ENCODE assay signal across 12 cellular contexts in genomic region chr3:27279153-27279552, GRCh38.
A peak's percentile ranks its signal among the peaks of the same experiment; 100 is the strongest.
DNase-seq lines count a peak whose midpoint lies in the region; ATAC-seq and TF ChIP-seq lines count a peak whose summit lies in the region.
"Had no signal": no experiment of that assay in that cellular context is flagged by ENCODE, and none has a peak within 500 bp of the region (broad histone marks: within the 10 kb centered on the region; RNA-seq: fewer than 3 reads in every experiment).

No MANE protein-coding gene starts in this region.

- in situ Hi-C loops in GM13977 (cut with MboI; ENCODE audit: low pct_unique_long_range_greater_than_20kb, low sequenced_read_pairs, unreplicated experiment), result no loop called here

- CTCF ChIA-PET in PC-3 (lab: Charles Lee), result no interaction called here

- no peak overlapping the region for H3K4me2 ChIP-seq in PC-3 (ENCODE audit: low read length)

- H3K27me3 ChIP-seq in PC-3 (ENCODE audit: low read length), result no peaks in the 10 kb centered on the region

- no peaks in the 10 kb centered on the region for H3K36me3 Mint-ChIP-seq in progenitor cell of endocrine pancreas (ENCODE audit: insufficient read depth)

- BruUV-seq in PC-3 (replicated peaks; lab: Mats Ljungman, UMichigan), result no TSS peak

- no peaks in the 10 kb centered on the region for H3K9me3 ChIP-seq in PC-3 (ENCODE audit: low read length)

- no peak overlapping the region for H3K9ac ChIP-seq in PC-3 (ENCODE audit: low read length)

- peaks cover 8% of the 10 kb centered on the region for H3K9me3 Mint-ChIP-seq in progenitor cell of endocrine pancreas (ENCODE audit: low read depth)

- H3K36me3 ChIP-seq in PC-3 (ENCODE audit: low read depth, low read length), result no peaks in the 10 kb centered on the region

- ATAC-seq in PC-3, result peak; percentile 50

- no peaks in the 10 kb centered on the region for H3K27me3 Mint-ChIP-seq in progenitor cell of endocrine pancreas
- H3K27me3 Mint-ChIP-seq: naive B cell had no signal

- peak; percentile 9 for TF ChIP-seq CTCF in GM13977 (IDR thresholded peaks at IDR 0.05; ENCODE audit: extremely low read depth, insufficient read depth, missing control alignments)
- peak; percentile 57 for TF ChIP-seq CTCF in PC-3 (conservative IDR thresholded peaks at IDR 0.05; ENCODE audit: low read depth, low read length)
- peak; percentile 39 for TF ChIP-seq CTCF in fibroblast of mammary gland (conservative IDR thresholded peaks at IDR 0.05; ENCODE audit: control insufficient read depth, insufficient read depth, low read depth, low read length)
- TF ChIP-seq CTCF in progenitor cell of endocrine pancreas (IDR thresholded peaks at IDR 0.05; ENCODE audit: unreplicated experiment), result peak; percentile 58

- no peak overlapping the region for H3K4me3 ChIP-seq in PC-3 (ENCODE audit: low read length)
- no peak overlapping the region for H3K4me3 ChIP-seq in fibroblast of mammary gland (ENCODE audit: control insufficient read depth, low read depth, low read length)
- H3K4me3 ChIP-seq: SK-N-MC had no signal

- no peak overlapping the region for H3K27ac Mint-ChIP-seq in progenitor cell of endocrine pancreas
- H3K27ac Mint-ChIP-seq: naive B cell had no signal

- no peak for DNase-seq in GM13977 (ENCODE audit: low spot score)
- DNase-seq in PC-3, result peak; percentile 23
- peak; percentile 15 for DNase-seq in fibroblast of mammary gland (ENCODE audit: low read depth)
- no peak for DNase-seq in progenitor cell of endocrine pancreas (ENCODE audit: low spot score, unreplicated experiment)
- DNase-seq in stimulated activated CD4-positive, alpha-beta T cell treated with anti-CD3 and anti-CD28 coated beads, Interleukin-2, amount 100 ng/mL, for 24 hours, result no peak
- no peak for DNase-seq in activated effector memory CD4-positive, alpha-beta T cell treated with anti-CD3 and anti-CD28 coated beads, Interleukin-2, amount 50 U/mL, for 16 hours
- DNase-seq in kidney glomerular epithelial cell (lab: John Stamatoyannopoulos, UW), result no peak
- DNase-seq in erythroblast (lab: John Stamatoyannopoulos, UW), result no peak
- DNase-seq: naive B cell; stimulated activated naive CD4-positive, alpha-beta T cell had no signal

- intact Hi-C loops in PC-3 (cut with micrococcal nuclease), result loop anchor here (1.0 kb wide), 1 partner anchor 145 kb away; no protein-coding TSS in a partner anchor

- H3K27ac ChIP-seq in PC-3 (ENCODE audit: low read length), result no peak overlapping the region
- H3K27ac ChIP-seq: HL-60, SK-N-MC had no signal

- no peaks in the 10 kb centered on the region for H3K9me2 ChIP-seq in PC-3 (replicated peaks; ENCODE audit: low read length)

- H3K4me1 ChIP-seq in PC-3 (ENCODE audit: insufficient read depth, low read length), result no peaks in the 10 kb centered on the region

- peaks cover 7% of the 10 kb centered on the region for H3K4me1 Mint-ChIP-seq in progenitor cell of endocrine pancreas (ENCODE audit: low read depth)
- H3K4me1 Mint-ChIP-seq: naive B cell had no signal

- no peaks in the 10 kb centered on the region for H4K20me1 ChIP-seq in PC-3 (ENCODE audit: low read length)

- H3K79me2 ChIP-seq in PC-3 (ENCODE audit: low read length), result no peaks in the 10 kb centered on the region

- H3F3A ChIP-seq in PC-3 (ENCODE audit: low read length, unreplicated experiment), result no peaks in the 10 kb centered on the region

- POLR2A ChIA-PET in PC-3 (lab: Charles Lee; ENCODE audit: unreplicated experiment), result no interaction called here

- no peak for TF ChIP-seq POLR2A in erythroblast (IDR thresholded peaks at IDR 0.05; ENCODE audit: low read length)

- no peak overlapping the region for H2AFZ ChIP-seq in PC-3 (ENCODE audit: low read length)

- no peak overlapping the region for H3K4me3 Mint-ChIP-seq in progenitor cell of endocrine pancreas (ENCODE audit: low read depth)

Comparison
In these comparisons a context has a peak if more than half of its experiments do, and no peak if none do; other contexts are left out.
1. DNase-seq: peak in PC-3 (single experiment) and fibroblast of mammary gland (single experiment); none in GM13977 (single experiment), progenitor cell of endocrine pancreas (single experiment), stimulated activated CD4-positive, alpha-beta T cell treated with anti-CD3 and anti-CD28 coated beads, Interleukin-2, amount 100 ng/mL, for 24 hours (0 of 2), activated effector memory CD4-positive, alpha-beta T cell treated with anti-CD3 and anti-CD28 coated beads, Interleukin-2, amount 50 U/mL, for 16 hours (single experiment), kidney glomerular epithelial cell (single experiment) and erythroblast (0 of 2).
2. Peak in every context shown above with its lines, with median percentiles within 50 percentile points of each other: CTCF ChIP-seq.